Comparison of ENCODE assay signal across 25 cellular contexts in the genomic region with DNA sequence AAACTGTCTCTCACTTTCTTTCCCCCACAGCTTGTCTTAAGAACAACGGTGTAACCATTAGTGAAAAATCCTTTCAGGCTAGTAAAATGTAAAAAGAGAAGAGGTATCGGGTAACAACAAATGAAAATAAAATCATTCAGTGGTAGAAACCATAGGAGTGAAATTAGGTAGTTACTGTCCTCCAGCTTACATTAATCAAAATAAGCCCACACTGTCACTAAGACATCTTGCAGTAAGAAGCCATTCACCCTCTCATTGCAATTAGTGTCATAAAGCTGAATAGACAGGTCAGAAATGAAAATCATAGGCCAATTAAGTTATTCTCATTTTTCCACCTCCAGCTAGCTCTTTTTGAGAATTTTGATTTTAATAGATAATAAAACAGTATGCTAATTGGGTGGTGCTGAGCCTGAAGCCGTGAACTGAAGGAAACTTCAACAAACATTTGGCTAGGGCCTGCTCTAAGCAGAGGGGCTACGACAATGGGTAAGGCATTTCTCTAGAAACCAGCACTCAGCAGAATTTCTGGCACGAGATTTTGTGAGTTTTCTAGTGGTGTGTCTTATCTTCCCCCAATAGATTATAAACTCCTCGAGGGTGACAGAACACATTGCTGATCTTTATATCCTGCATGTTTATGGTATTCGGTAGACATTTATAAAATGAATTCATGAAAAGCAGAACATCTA.
"Had no signal": no experiment of that assay in that cellular context is flagged by ENCODE, and none has a peak within 500 bp of the region (broad histone marks: within the 10 kb centered on the region; RNA-seq: fewer than 3 reads in every experiment).

No MANE protein-coding gene starts in this region.

- H3K36me3 ChIP-seq: colonic mucosa, lower lobe of right lung, spleen, thoracic aorta, upper lobe of right lung had no signal

- H3K36me3 Mint-ChIP-seq: activated CD8-positive, alpha-beta memory T cell treated with anti-CD3 and anti-CD28 coated beads, Interleukin-2, amount 10 ng/mL, durations not matched to agents 7 days and 5 days; natural killer cell treated with Interleukin-12 subunit alpha and Interleukin-12 subunit beta and Interleukin-15 and Interleukin-18, amount 100 ng/mL, for 72 hours had no signal

- H3K27me3 Mint-ChIP-seq: activated B cell treated with CpG ODN at 0.5 μM for 24 hours; activated CD4-positive, alpha-beta memory T cell treated with anti-CD3 and anti-CD28 coated beads, Interleukin-2, amount 10 ng/mL, durations not matched to agents 7 days and 5 days; activated CD8-positive, alpha-beta memory T cell treated with anti-CD3 and anti-CD28 coated beads, Interleukin-2, amount 10 ng/mL, durations not matched to agents 7 days and 5 days; activated naive CD8-positive, alpha-beta T cell treated with anti-CD3 and anti-CD28 coated beads for 36 hours; natural killer cell treated with Interleukin-12 subunit alpha and Interleukin-12 subunit beta and Interleukin-15 and Interleukin-18, amount 100 ng/mL, for 72 hours; stimulated activated naive B cell treated with anti-CD40 and anti-IgM and Interleukin-4, amounts not matched to agents 10 μg/mL and 1 μg/mL and 100 μg/mL, for 72 hours had no signal

- H3K4me3 Mint-ChIP-seq: activated B cell treated with CpG ODN at 0.5 μM for 24 hours; activated CD4-positive, alpha-beta memory T cell treated with anti-CD3 and anti-CD28 coated beads, Interleukin-2, amount 10 ng/mL, durations not matched to agents 7 days and 5 days; activated CD8-positive, alpha-beta memory T cell treated with anti-CD3 and anti-CD28 coated beads, Interleukin-2, amount 10 ng/mL, durations not matched to agents 7 days and 5 days; activated naive CD8-positive, alpha-beta T cell treated with anti-CD3 and anti-CD28 coated beads for 36 hours; activated T-helper 17 cell treated with anti-CD3 and anti-CD28 coated beads, Interleukin-2, amount 50 U/mL, for 72 hours; natural killer cell treated with Interleukin-12 subunit alpha and Interleukin-12 subunit beta and Interleukin-15 and Interleukin-18, amount 100 ng/mL, for 72 hours; stimulated activated naive B cell treated with anti-CD40 and anti-IgM and Interleukin-4, amounts not matched to agents 10 μg/mL and 1 μg/mL and 100 μg/mL, for 72 hours had no signal

- H3K4me1 ChIP-seq: colonic mucosa, lower lobe of right lung, spleen, upper lobe of right lung had no signal

- H3K9me3 Mint-ChIP-seq: activated B cell treated with CpG ODN at 0.5 μM for 24 hours; activated CD4-positive, alpha-beta memory T cell treated with anti-CD3 and anti-CD28 coated beads, Interleukin-2, amount 10 ng/mL, durations not matched to agents 7 days and 5 days; activated naive CD8-positive, alpha-beta T cell treated with anti-CD3 and anti-CD28 coated beads for 36 hours; activated T-helper 17 cell treated with anti-CD3 and anti-CD28 coated beads, Interleukin-2, amount 50 U/mL, for 72 hours; natural killer cell treated with Interleukin-12 subunit alpha and Interleukin-12 subunit beta and Interleukin-15 and Interleukin-18, amount 100 ng/mL, for 72 hours; stimulated activated naive B cell treated with anti-CD40 and anti-IgM and Interleukin-4, amounts not matched to agents 10 μg/mL and 1 μg/mL and 100 μg/mL, for 72 hours had no signal

- H3K4me3 ChIP-seq: colonic mucosa, lower lobe of right lung, spleen, thoracic aorta, upper lobe of right lung had no signal

- H3K9me3 ChIP-seq: colonic mucosa, lower lobe of right lung, spleen, thoracic aorta, upper lobe of right lung had no signal

- ATAC-seq: activated CD8-positive, alpha-beta memory T cell treated with anti-CD3 and anti-CD28 coated beads, Interleukin-2, amount 10 ng/mL, durations not matched to agents 7 days and 5 days; activated T-helper 17 cell treated with anti-CD3 and anti-CD28 coated beads, Interleukin-2, amount 50 U/mL, for 72 hours; left colon; lower lobe of right lung; natural killer cell treated with Interleukin-12 subunit alpha and Interleukin-12 subunit beta and Interleukin-15 and Interleukin-18, amount 100 ng/mL, for 72 hours; stimulated activated naive B cell treated with anti-CD40 and anti-IgM and Interleukin-4, amounts not matched to agents 10 μg/mL and 1 μg/mL and 100 μg/mL, for 72 hours; upper lobe of right lung had no signal

- DNase-seq: activated B cell treated with CpG ODN at 0.5 μM for 24 hours; activated CD4-positive, alpha-beta memory T cell treated with anti-CD3 and anti-CD28 coated beads, Interleukin-2, amount 10 ng/mL, durations not matched to agents 7 days and 5 days; activated CD4-positive, alpha-beta T cell treated with anti-CD3 and anti-CD28 coated beads for 4 hours; activated CD8-positive, alpha-beta memory T cell treated with anti-CD3 and anti-CD28 coated beads, Interleukin-2, amount 10 ng/mL, durations not matched to agents 7 days and 5 days; activated naive CD4-positive, alpha-beta T cell; activated naive CD8-positive, alpha-beta T cell treated with anti-CD3 and anti-CD28 coated beads for 36 hours; amniotic stem cell; central memory CD4-positive, alpha-beta T cell; colonic mucosa; erythroblast; foreskin melanocyte; glutamatergic neuron; islet precursor cell; left colon; lower lobe of right lung; nucleus accumbens; posterior cingulate gyrus; retina; spleen; stimulated activated naive B cell treated with anti-CD40 and anti-IgM and Interleukin-4, amounts not matched to agents 10 μg/mL and 1 μg/mL and 100 μg/mL, for 72 hours; T-helper 9 cell; upper lobe of right lung had no signal

- H3K27me3 ChIP-seq: colonic mucosa, spleen, upper lobe of right lung had no signal

- H3K27ac ChIP-seq: colonic mucosa, lower lobe of right lung, spleen, thoracic aorta, upper lobe of right lung had no signal

- H3K27ac Mint-ChIP-seq: activated B cell treated with CpG ODN at 0.5 μM for 24 hours; activated CD4-positive, alpha-beta memory T cell treated with anti-CD3 and anti-CD28 coated beads, Interleukin-2, amount 10 ng/mL, durations not matched to agents 7 days and 5 days; activated CD8-positive, alpha-beta memory T cell treated with anti-CD3 and anti-CD28 coated beads, Interleukin-2, amount 10 ng/mL, durations not matched to agents 7 days and 5 days; activated naive CD8-positive, alpha-beta T cell treated with anti-CD3 and anti-CD28 coated beads for 36 hours; activated T-helper 17 cell treated with anti-CD3 and anti-CD28 coated beads, Interleukin-2, amount 50 U/mL, for 72 hours; natural killer cell treated with Interleukin-12 subunit alpha and Interleukin-12 subunit beta and Interleukin-15 and Interleukin-18, amount 100 ng/mL, for 72 hours; stimulated activated naive B cell treated with anti-CD40 and anti-IgM and Interleukin-4, amounts not matched to agents 10 μg/mL and 1 μg/mL and 100 μg/mL, for 72 hours had no signal

- H3K4me1 Mint-ChIP-seq: activated B cell treated with CpG ODN at 0.5 μM for 24 hours; activated T-helper 17 cell treated with anti-CD3 and anti-CD28 coated beads, Interleukin-2, amount 50 U/mL, for 72 hours had no signal
